Comparison of ENCODE assay signal across 1 cellular context in genomic region chr12:13127476-13127875, GRCh38.
TF ChIP-seq lines count a peak whose summit lies in the region.

No MANE protein-coding gene starts in this region.

TF ChIP-seq in HepG2, 621 proteins besides CTCF, POLR2A, EP300 and RAD21:
- TF ChIP-seq ZNF652 (CRISPR knock-in tag; IDR thresholded peaks at IDR 0.05; ENCODE audit: borderline replicate concordance, low read depth) (no peak), ATF3 (CRISPR knock-in tag; IDR thresholded peaks at IDR 0.05) (no peak), SAP130 (CRISPR knock-in tag; IDR thresholded peaks at IDR 0.05; ENCODE audit: low read depth) (0 out of 2 replicates have a peak, but pooled peaks have one; percentile 11), FOXA1 (IDR thresholded peaks at IDR 0.05) (peak; percentile 25; the same call in 1 of the 2 replicates), FOXA1 (CRISPR knock-in tag; IDR thresholded peaks at IDR 0.05) (no peak), PAXIP1 (CRISPR knock-in tag; conservative IDR thresholded peaks at IDR 0.05) (no peak), KDM2A (CRISPR knock-in tag; IDR thresholded peaks at IDR 0.05; ENCODE audit: borderline replicate concordance, low read depth) (no peak), ZKSCAN1 (IDR thresholded peaks at IDR 0.05; ENCODE audit: low read length) (no peak), FOXA3 (CRISPR knock-in tag; IDR thresholded peaks at IDR 0.05) (peak; percentile 63), ZNF101 (CRISPR knock-in tag; IDR thresholded peaks at IDR 0.05; ENCODE audit: borderline replicate concordance, low read depth) (no peak), RFXANK (CRISPR knock-in tag; IDR thresholded peaks at IDR 0.05) (no peak), SIX1 (CRISPR knock-in tag; IDR thresholded peaks at IDR 0.05; ENCODE audit: borderline replicate concordance) (no peak), ZNF234 (CRISPR knock-in tag; conservative IDR thresholded peaks at IDR 0.05) (no peak), ZNF180 (CRISPR knock-in tag; IDR thresholded peaks at IDR 0.05; ENCODE audit: borderline replicate concordance, low read depth) (no peak), ARID5B (CRISPR knock-in tag; IDR thresholded peaks at IDR 0.05) (peak; percentile 37; the same call in 1 of the 2 replicates)
